ENCODE assay signal across 16 cellular contexts in genomic region chrX:1190596-1191145, GRCh38. TPM values are rescaled to one million over a fixed set of nuclear protein-coding genes. Genes with fewer than 3 reads are reported as not detected.
DNase-seq lines count a peak whose midpoint lies in the region; ATAC-seq and TF ChIP-seq lines count a peak whose summit lies in the region.
"Had no signal": no experiment of that assay in that cellular context is flagged by ENCODE, and none has a peak within 500 bp of the region (broad histone marks: within the 10 kb centered on the region; RNA-seq: fewer than 3 reads in every experiment).

No MANE protein-coding gene starts in this region.

- H3K79me2 ChIP-seq in H9 (ENCODE audit: insufficient read depth, low read length), result no peaks in the 10 kb centered on the region

- H4K5ac ChIP-seq in H9 (ENCODE audit: insufficient read length, low read depth, low read length), result no peak overlapping the region

- H2AK5ac ChIP-seq in H9 (ENCODE audit: insufficient read length, low read length), result no peak overlapping the region

- peaks cover 0 to 3% of the 10 kb centered on the region in 2 experiments; a peak in 1 of 5 replicates for H3K9me3 Mint-ChIP-seq in H9

- no peak overlapping the region for H4K91ac ChIP-seq in H9 (ENCODE audit: insufficient read length, low read depth, low read length)

- no peaks in the 10 kb centered on the region for H4K20me1 ChIP-seq in H9 (ENCODE audit: control insufficient read depth, insufficient read depth, insufficient read length)

- no peak overlapping the region for H3K4ac ChIP-seq in H9 (ENCODE audit: low read depth, low read length)

- H3K4me2 ChIP-seq in H9 (ENCODE audit: insufficient read depth, insufficient read length, low read length), result no peak overlapping the region

- H3T11ph ChIP-seq in H9 (ENCODE audit: low read length), result no peak overlapping the region

- no peak overlapping the region for H2AFZ ChIP-seq in H9 (ENCODE audit: low read length)

- H2BK15ac ChIP-seq in H9 (ENCODE audit: low read depth, low read length), result no peak overlapping the region

- H2BK20ac ChIP-seq in H9 (ENCODE audit: low read depth, low read length, poor library complexity, severe bottlenecking), result no peak overlapping the region

- no peak overlapping the region for H3K18ac ChIP-seq in H9 (ENCODE audit: insufficient read length, low read depth, low read length)

- H3K9me3 ChIP-seq in H9 (ENCODE audit: control insufficient read depth, low read depth, low read length), result no peaks in the 10 kb centered on the region
- no peaks in the 10 kb centered on the region for H3K9me3 ChIP-seq in esophagus muscularis mucosa
- H3K9me3 ChIP-seq in sigmoid colon, result no peaks in the 10 kb centered on the region
- H3K9me3 ChIP-seq: BE2C had no signal

- intact Hi-C loops in esophagus muscularis mucosa (cut with DNase I) (no loop called here), sigmoid colon (cut with DNase I) (no loop called here)

- H3K27me3 ChIP-seq in H9 (ENCODE audit: insufficient read depth, low read length) (no peaks in the 10 kb centered on the region), esophagus muscularis mucosa (peaks cover 0 to 7% (median 0%) of the 10 kb centered on the region in 4 donors), sigmoid colon (no peaks in the 10 kb centered on the region)
- H3K27me3 ChIP-seq: BE2C had no signal

- no peak overlapping the region for H3K27ac Mint-ChIP-seq in H9

- no peak overlapping the region for H3K4me3 Mint-ChIP-seq in H9
- H3K4me3 Mint-ChIP-seq: CD4-positive, alpha-beta memory T cell had no signal

- WGBS in H9 (ENCODE audit: extremely low coverage, insufficient read length, low lambda C conversion rate), result no CpG with 5 or more reads among the region's 18 CpGs
- WGBS in esophagus muscularis mucosa, result 76% methylated on average over 11 of the region's 18 CpGs
- 85 to 89% methylated on average over 18 of the region's 18 CpGs for WGBS in sigmoid colon, 2 donors

- H3K36me3 ChIP-seq in esophagus muscularis mucosa (no peaks in the 10 kb centered on the region), sigmoid colon (no peaks in the 10 kb centered on the region)
- H3K36me3 ChIP-seq: BE2C had no signal

- TF ChIP-seq CTCF in H9 (conservative IDR thresholded peaks at IDR 0.05) (no peak), esophagus muscularis mucosa (IDR thresholded peaks at IDR 0.05) (no peak), sigmoid colon (IDR thresholded peaks at IDR 0.05) (no peak), omental fat pad (IDR thresholded peaks at IDR 0.05) (no peak)

- H2BK12ac ChIP-seq in H9 (ENCODE audit: insufficient read length, low read depth, low read length), result no peak overlapping the region

- no peaks in the 10 kb centered on the region for H3K4me1 ChIP-seq in H9 (ENCODE audit: insufficient read depth, low read length)
- no peaks in the 10 kb centered on the region for H3K4me1 ChIP-seq in esophagus muscularis mucosa
- no peaks in the 10 kb centered on the region for H3K4me1 ChIP-seq in sigmoid colon
- H3K4me1 ChIP-seq: BE2C had no signal

- H3K79me1 ChIP-seq in H9 (ENCODE audit: insufficient read depth, low read depth, low read length, poor library complexity, severe bottlenecking), result no peaks in the 10 kb centered on the region

- no peak overlapping the region for H2BK5ac ChIP-seq in H9 (ENCODE audit: insufficient read length, low read length)

- no peaks in the 10 kb centered on the region for H3K36me3 Mint-ChIP-seq in H9 (ENCODE audit: insufficient read depth in 1 of 3, low read depth in 3 of 3)
- H3K36me3 Mint-ChIP-seq: CD4-positive, alpha-beta memory T cell had no signal

- H4K8ac ChIP-seq in H9 (replicated peaks; ENCODE audit: insufficient read length, low read depth, low read length), result no peak overlapping the region

- TF ChIP-seq POLR2A in esophagus muscularis mucosa (IDR thresholded peaks at IDR 0.05; ENCODE audit: low read depth), result no peak
- no peak for TF ChIP-seq POLR2A in sigmoid colon (IDR thresholded peaks at IDR 0.05)

- H3K27ac ChIP-seq in H9 (ENCODE audit: insufficient read length, low read depth, low read length), result no peak overlapping the region
- H3K27ac ChIP-seq in esophagus muscularis mucosa (replicated peaks in 1 of 4), result no peak overlapping the region
- H3K27ac ChIP-seq in sigmoid colon, result no peak overlapping the region
- H3K27ac ChIP-seq: C4-2B had no signal

- no peak overlapping the region for H3K56ac ChIP-seq in H9 (ENCODE audit: insufficient read length, low read depth, low read length)

- peaks cover 2 to 3% of the 10 kb centered on the region in 2 experiments; a peak in 1 of 4 replicates for H3K4me1 Mint-ChIP-seq in H9
- H3K4me1 Mint-ChIP-seq: CD4-positive, alpha-beta memory T cell had no signal

- no peak overlapping the region for H3K23ac ChIP-seq in H9 (ENCODE audit: insufficient read length, low read depth, low read length)

- H3K14ac ChIP-seq in H9 (ENCODE audit: insufficient read depth, low read length), result no peak overlapping the region

- DNase-seq in H9 (peak; percentile 14), esophagus muscularis mucosa (ENCODE audit: extremely low spot score) (peak; percentile 55), sigmoid colon (peak; percentile 25), COLO668 (lab: John Stamatoyannopoulos, UW; ENCODE audit: unreplicated experiment) (no peak), omental fat pad (ENCODE audit: low spot score) (no peak)
- peak; percentile 30 for DNase-seq in activated CD8-positive, alpha-beta memory T cell treated with anti-CD3 and anti-CD28 coated beads, Interleukin-2, amount 50 U/mL, for 48 hours
- DNase-seq: BE2C; CD4-positive, alpha-beta memory T cell; COR-L47; DMS153; DND-41; GDM1; H7 had no signal

- no peak overlapping the region for H3K4me3 ChIP-seq in esophagus muscularis mucosa
- H3K4me3 ChIP-seq in sigmoid colon, result no peak overlapping the region

- ATAC-seq in GM18909 (IDR thresholded peaks at IDR 0.05; ENCODE audit: poor library complexity, unreplicated experiment) (no peak), omental fat pad (ENCODE audit: low FRiP score) (no peak)
- ATAC-seq: HepG2 had no signal

- TF ChIP-seq EP300 in esophagus muscularis mucosa (IDR thresholded peaks at IDR 0.05) (no peak), sigmoid colon (IDR thresholded peaks at IDR 0.05) (no peak)

- no peak overlapping the region for H2BK120ac ChIP-seq in H9 (ENCODE audit: low read depth, low read length, poor library complexity, severe bottlenecking)

- no peak overlapping the region for H3K9ac ChIP-seq in H9 (ENCODE audit: extremely low read depth, insufficient read length, low read length)

- H3K23me2 ChIP-seq in H9 (ENCODE audit: insufficient read length, low read depth, low read length, poor library complexity, severe bottlenecking), result no peaks in the 10 kb centered on the region

- peaks cover 7% of the 10 kb centered on the region for H3K27me3 Mint-ChIP-seq in H9 (ENCODE audit: low read depth)
- H3K27me3 Mint-ChIP-seq: CD4-positive, alpha-beta memory T cell had no signal

RNA-seq across cellular contexts. Expression of gene CRLF2, which starts 21.8 kb away (rescaled TPM):
- total RNA-seq in H9 (2021), result not detected in 2 replicates
- total RNA-seq in esophagus muscularis mucosa, result 1 to 10 TPM in 2 of 4 donors, under 1 TPM in 1, not detected in 1; 0.63 to 2.1 (median 1.3) TPM
- 1 to 10 TPM in 1 of 4 donors, under 1 TPM in 2, not detected in 1; 0.41 to 1.1 (median 0.71) TPM for total RNA-seq in sigmoid colon
- polyA plus RNA-seq in sigmoid colon, result under 1 TPM in 1 of 3 donors, not detected in 2; 0.77 TPM
- total RNA-seq in omental fat pad, result 1 to 10 TPM in 1 of 4 donors, under 1 TPM in 3; 0.47 to 1.0 (median 0.61) TPM
- total RNA-seq: H7, HepG2 had no signal
- polyA plus RNA-seq: CD4-positive, alpha-beta memory T cell; HepG2 had no signal

Comparison
In these comparisons a context has a peak if more than half of its experiments do, and no peak if none do; other contexts are left out.
1. DNase-seq: peak in H9 (single experiment), activated CD8-positive, alpha-beta memory T cell treated with anti-CD3 and anti-CD28 coated beads, Interleukin-2, amount 50 U/mL, for 48 hours (single experiment), esophagus muscularis mucosa (single experiment) and sigmoid colon (single experiment); none in COLO668 (single experiment) and omental fat pad (single experiment).